Comparison of ENCODE assay signal across 12 cellular contexts in genomic region chr15:55256281-55257013, GRCh38. TPM values are rescaled to one million over a fixed set of nuclear protein-coding genes. Genes with fewer than 3 reads are reported as not detected.
A peak's percentile ranks its signal among the peaks of the same experiment; 100 is the strongest.
DNase-seq lines count a peak whose midpoint lies in the region; ATAC-seq, FAIRE-seq and TF ChIP-seq lines count a peak whose summit lies in the region.
"Had no signal": no experiment of that assay in that cellular context is flagged by ENCODE, and none has a peak within 500 bp of the region (broad histone marks: within the 10 kb centered on the region; RNA-seq: fewer than 3 reads in every experiment).

No MANE protein-coding gene starts in this region.

- H2AFZ ChIP-seq in GM12878 (ENCODE audit: control insufficient read depth, low read depth, low read length): no peak overlapping the region
- H2AFZ ChIP-seq: GM23338 had no signal

- H3K9me3 Mint-ChIP-seq in T-helper 1 cell treated with Interleukin-12 subunit alpha and Interleukin-12 subunit beta and Interleukin-4 antibody, amounts not matched to agents 30 μg/mL and 1 μg/mL, for 36 hours: no peaks in the 10 kb centered on the region
- H3K9me3 Mint-ChIP-seq: GM23338 had no signal

- RAD21 ChIA-PET in GM12878 (lab: Charles Lee; ENCODE audit: unreplicated experiment): interaction anchor here (1.0 to 3.6 kb wide), 8 partner anchors 10 to 148 kb away, joined by 3 to 19 read pairs (median 4); no protein-coding TSS in a partner anchor

- intact Hi-C loops in GM12878 (cut with micrococcal nuclease; ENCODE audit: unreplicated experiment) (loop anchor here (5.0 kb wide), 1 partner anchor 34 kb away; no protein-coding TSS in a partner anchor), prostate gland (cut with DNase I) (no loop called here)

- no peak for TF ChIP-seq RAD21 in GM12878 (IDR thresholded peaks at IDR 0.05; ENCODE audit: insufficient read depth, low read depth, low read length)

- SMC1A ChIA-PET in GM12878 (lab: Charles Lee; ENCODE audit: uncharacterized antibody, unreplicated experiment): interaction anchor here (0.7 to 5.7 kb wide), 11 partner anchors 8 to 179 kb away, joined by 3 to 38 read pairs (median 3); no protein-coding TSS in a partner anchor

- no peak overlapping the region for H3K4me2 ChIP-seq in GM12878 (ENCODE audit: control insufficient read depth, insufficient read depth)
- H3K4me2 ChIP-seq: GM23338 had no signal

- DNase-seq in T-helper 1 cell (no peak), GM12878 (ENCODE audit: low read depth, low spot score) (no peak), prostate gland (ENCODE audit: low spot score) (no peak), kidney tubule cell (ENCODE audit: low spot score) (no peak), 8988T (no peak)
- DNase-seq: activated gamma-delta T cell; effector CD8-positive, alpha-beta T cell had no signal

- peaks cover 60% of the 10 kb centered on the region for H3K4me1 Mint-ChIP-seq in T-helper 1 cell treated with Interleukin-12 subunit alpha and Interleukin-12 subunit beta and Interleukin-4 antibody, amounts not matched to agents 30 μg/mL and 1 μg/mL, for 36 hours (ENCODE audit: low read depth)
- H3K4me1 Mint-ChIP-seq: GM23338 had no signal

- BruUV-seq in GM12878 (replicated peaks; lab: Mats Ljungman, UMichigan): no TSS peak

- H3K36me3 ChIP-seq in GM12878 (ENCODE audit: control insufficient read depth in 2 of 2, insufficient read depth in 2 of 2, low read length in 1 of 2) (no peaks in the 10 kb centered on the region; a peak in 1 of 4 replicates), prostate gland (no peaks in the 10 kb centered on the region)

- no peaks in the 10 kb centered on the region for H3K27me3 ChIP-seq in GM12878 (replicated peaks in 1 of 2; ENCODE audit: control insufficient read depth in 2 of 2, insufficient read depth in 2 of 2, low read length in 1 of 2)
- no peaks in the 10 kb centered on the region for H3K27me3 ChIP-seq in prostate gland (replicated peaks; ENCODE audit: insufficient read depth)

- H3K27me3 Mint-ChIP-seq in T-helper 1 cell treated with Interleukin-12 subunit alpha and Interleukin-12 subunit beta and Interleukin-4 antibody, amounts not matched to agents 30 μg/mL and 1 μg/mL, for 36 hours (ENCODE audit: low read depth): no peaks in the 10 kb centered on the region

- H3K36me3 Mint-ChIP-seq in T-helper 1 cell treated with Interleukin-12 subunit alpha and Interleukin-12 subunit beta and Interleukin-4 antibody, amounts not matched to agents 30 μg/mL and 1 μg/mL, for 36 hours (ENCODE audit: low read depth): peaks cover 26% of the 10 kb centered on the region

- H3K9me3 ChIP-seq in GM12878 (replicated peaks; ENCODE audit: control insufficient read depth, insufficient read depth, low read length) (no peaks in the 10 kb centered on the region; the same call in 2 of the 3 replicates), prostate gland (no peaks in the 10 kb centered on the region)

- CTCF ChIA-PET in GM12878 (lab: Yijun Ruan, JAX): interaction anchor here (1.0 to 1.8 kb wide), 4 partner anchors 11 to 40 kb away, joined by 3 to 8 read pairs (median 6); no protein-coding TSS in a partner anchor

- in situ Hi-C loops in GM12878 (cut with MboI): no loop called here

- H3K27ac Mint-ChIP-seq in T-helper 1 cell treated with Interleukin-12 subunit alpha and Interleukin-12 subunit beta and Interleukin-4 antibody, amounts not matched to agents 30 μg/mL and 1 μg/mL, for 36 hours: peak overlapping the region; percentile 78
- H3K27ac Mint-ChIP-seq: GM23338 had no signal

- no peaks in the 10 kb centered on the region; the same call in 1 of the 2 replicates for H3K79me2 ChIP-seq in GM12878 (ENCODE audit: control insufficient read depth, insufficient read depth, low read length)

- ATAC-seq in HG03175 (IDR thresholded peaks at IDR 0.05; ENCODE audit: unreplicated experiment): peak; percentile 3
- peak; percentile 27 for ATAC-seq in GM12878
- no peak for ATAC-seq in HG03280 (IDR thresholded peaks at IDR 0.05; ENCODE audit: unreplicated experiment)
- ATAC-seq: GM23338 had no signal

- H3K9ac ChIP-seq in GM12878 (ENCODE audit: control insufficient read depth, insufficient read depth, low read length): no peak overlapping the region

- peaks cover 24% of the 10 kb centered on the region for H3K4me1 ChIP-seq in GM12878 (ENCODE audit: control insufficient read depth, insufficient read depth, low read length)
- H3K4me1 ChIP-seq in prostate gland (replicated peaks): peaks cover 6% of the 10 kb centered on the region

- no peaks in the 10 kb centered on the region for H4K20me1 ChIP-seq in GM12878 (ENCODE audit: control insufficient read depth, insufficient read depth)

- no peak for TF ChIP-seq EP300 in GM12878 (IDR thresholded peaks at IDR 0.05; ENCODE audit: borderline replicate concordance in 1 of 2, control insufficient read depth in 1 of 2, low read depth in 2 of 2, low read length in 2 of 2)

- FAIRE-seq in GM12878 (lab: Jason Lieb, UNC): no peak

- TF ChIP-seq CTCF in GM12878 (IDR thresholded peaks at IDR 0.05 in 2 of 3, conservative IDR thresholded peaks at IDR 0.05 in 1 of 3; ENCODE audit: control insufficient read depth in 2 of 3, extremely low read depth in 1 of 3, insufficient read depth in 1 of 3, low read depth in 3 of 3, low read length in 3 of 3) (no peak), prostate gland (IDR thresholded peaks at IDR 0.05) (no peak)

- H3K27ac ChIP-seq in GM12878 (ENCODE audit: control insufficient read depth, insufficient read depth): no peak overlapping the region
- H3K27ac ChIP-seq in prostate gland: peak overlapping the region; percentile 70 to 80
- H3K27ac ChIP-seq: 22Rv1 had no signal

- TF ChIP-seq POLR2A in GM12878 (IDR thresholded peaks at IDR 0.05; ENCODE audit: low read depth, low read length): no peak
- TF ChIP-seq POLR2A in prostate gland (IDR thresholded peaks at IDR 0.05): no peak

- H3K4me3 Mint-ChIP-seq in T-helper 1 cell treated with Interleukin-12 subunit alpha and Interleukin-12 subunit beta and Interleukin-4 antibody, amounts not matched to agents 30 μg/mL and 1 μg/mL, for 36 hours: peak overlapping the region; percentile 79
- H3K4me3 Mint-ChIP-seq: GM23338 had no signal

- 70% methylated on average over 4 of the region's 4 CpGs for WGBS in GM12878 (ENCODE audit: insufficient coverage, insufficient replicate concordance, low lambda C conversion rate, missing lambda C conversion rate)
- 56% methylated on average over 4 of the region's 4 CpGs for WGBS in prostate gland

- H3K4me3 ChIP-seq in GM12878 (peak overlapping the region; percentile 4; the same call in 1 of the 2 replicates), prostate gland (no peak overlapping the region)
- H3K4me3 ChIP-seq: GM23338 had no signal

- POLR2A ChIA-PET in GM12878 (lab: Charles Lee): interaction anchor here (1.0 to 2.0 kb wide), 3 partner anchors 11 to 21 kb away, joined by 3 to 5 read pairs (median 5); no protein-coding TSS in a partner anchor

TF ChIP-seq in GM12878, 131 proteins besides CTCF, POLR2A, EP300 and RAD21:
- TF ChIP-seq SUPT20H (IDR thresholded peaks at IDR 0.05; ENCODE audit: borderline replicate concordance, control insufficient read depth, low read depth, low read length): no peak
- peak; percentile 19 for TF ChIP-seq NR2C1 (IDR thresholded peaks at IDR 0.05)
- peak; percentile 47 for TF ChIP-seq JUNB (IDR thresholded peaks at IDR 0.05)
- no peak for TF ChIP-seq ZNF622 (IDR thresholded peaks at IDR 0.05)

RNA-seq across cellular contexts. Expression of gene RAB27A, which starts 33.2 kb away (rescaled TPM):
- total RNA-seq in GM12878 (2013; cell fraction: nucleolus; rRNA removed): 104 and 107 TPM in 2 replicates
- 13.3 and 15.4 TPM in 2 replicates for total RNA-seq in GM12878 (2014; rRNA removed)
- 27.6 and 30.8 TPM in 2 replicates for total RNA-seq in GM12878 (2014; rRNA removed; fragmentation: Illumina TruSeq; extraction: Trizol)
- 52.2 and 53.2 TPM in 2 replicates for total RNA-seq in GM12878 (2021)
- 14.9 TPM for polyA plus RNA-seq in GM12878 (2011; ENCODE audit: low read depth)
- polyA plus RNA-seq in GM12878 (2011; rRNA removed): 139 and 184 TPM in 2 replicates
- 55.6 and 70.9 TPM in 2 replicates for polyA plus RNA-seq in GM12878 (2011; cell fraction: cytosol; rRNA removed)
- polyA plus RNA-seq in GM12878 (2011; cell fraction: nucleus; rRNA removed): 35.5 and 42.4 TPM in 2 replicates
- polyA plus RNA-seq in GM12878 (2012): 17.4 and 27.6 TPM in 2 replicates
- polyA plus RNA-seq in GM12878 (2014; fragmentation: Illumina TruSeq; extraction: Trizol): 65.4 and 85.6 TPM in 2 replicates
- polyA plus RNA-seq in GM12878 (2014; fragmentation: Nextera tagmentation; extraction: Ambion mirVana): 10 to 100 TPM; 24.6 to 36.5 TPM
- 44.3 and 50.6 TPM in 2 replicates for polyA plus RNA-seq in GM12878 (2014; rRNA removed)
- 10 to 100 TPM; 32.0 to 33.9 TPM for polyA plus RNA-seq in GM12878 (2016; fragmentation: Nextera tagmentation; extraction: Ambion mirVana)
- polyA minus RNA-seq in GM12878 (2011; rRNA and poly(A)+ RNA removed): 38.7 and 48.9 TPM in 2 replicates
- 20.4 and 23.8 TPM in 2 replicates for polyA minus RNA-seq in GM12878 (2011; cell fraction: cytosol; rRNA and poly(A)+ RNA removed)
- 14.3 and 20.1 TPM in 2 replicates for polyA minus RNA-seq in GM12878 (2011; cell fraction: nucleus; rRNA and poly(A)+ RNA removed)
- total RNA-seq in prostate gland: 10 to 100 TPM; 27.6 to 50.6 TPM

RNA-seq across cellular contexts. Expression of gene RSL24D1, which starts 59.7 kb away (rescaled TPM):
- 43.7 and 44.6 TPM in 2 replicates for total RNA-seq in GM12878 (2013; cell fraction: nucleolus; rRNA removed)
- 94.9 and 127 TPM in 2 replicates for total RNA-seq in GM12878 (2014; rRNA removed)
- 133 and 134 TPM in 2 replicates for total RNA-seq in GM12878 (2014; rRNA removed; fragmentation: Illumina TruSeq; extraction: Trizol)
- total RNA-seq in GM12878 (2021): 97.4 and 101 TPM in 2 replicates
- polyA plus RNA-seq in GM12878 (2011; ENCODE audit: low read depth): 54.2 TPM
- 146 and 264 TPM in 2 replicates for polyA plus RNA-seq in GM12878 (2011; rRNA removed)
- 29.2 and 33.1 TPM in 2 replicates for polyA plus RNA-seq in GM12878 (2011; cell fraction: cytosol; rRNA removed)
- polyA plus RNA-seq in GM12878 (2011; cell fraction: nucleus; rRNA removed): 27.3 and 34.9 TPM in 2 replicates
- 124 and 129 TPM in 2 replicates for polyA plus RNA-seq in GM12878 (2012)
- polyA plus RNA-seq in GM12878 (2014; fragmentation: Illumina TruSeq; extraction: Trizol): 107 and 131 TPM in 2 replicates
- 100 to 1,000 TPM; 198 to 249 TPM for polyA plus RNA-seq in GM12878 (2014; fragmentation: Nextera tagmentation; extraction: Ambion mirVana)
- 81.4 and 95.0 TPM in 2 replicates for polyA plus RNA-seq in GM12878 (2014; rRNA removed)
- 100 to 1,000 TPM; 115 to 126 TPM for polyA plus RNA-seq in GM12878 (2016; fragmentation: Nextera tagmentation; extraction: Ambion mirVana)
- 22.1 and 37.0 TPM in 2 replicates for polyA minus RNA-seq in GM12878 (2011; rRNA and poly(A)+ RNA removed)
- polyA minus RNA-seq in GM12878 (2011; cell fraction: cytosol; rRNA and poly(A)+ RNA removed): 14.4 and 21.5 TPM in 2 replicates
- 29.5 and 40.5 TPM in 2 replicates for polyA minus RNA-seq in GM12878 (2011; cell fraction: nucleus; rRNA and poly(A)+ RNA removed)
- total RNA-seq in prostate gland: 10 to 100 TPM; 51.5 to 64.0 TPM
